ENCODE assay signal across 18 cellular contexts in genomic region chr2:121286506-121286905, GRCh38. TPM values are rescaled to one million over a fixed set of nuclear protein-coding genes. Genes with fewer than 3 reads are reported as not detected.
"Had no signal": no experiment of that assay in that cellular context is flagged by ENCODE, and none has a peak within 500 bp of the region (broad histone marks: within the 10 kb centered on the region; RNA-seq: fewer than 3 reads in every experiment).

No MANE protein-coding gene starts in this region.

- H3K9me3 Mint-ChIP-seq: activated CD4-positive, alpha-beta memory T cell treated with anti-CD3 and anti-CD28 coated beads for 36 hours; activated naive CD4-positive, alpha-beta T cell treated with anti-CD3 and anti-CD28 coated beads, Interleukin-2, amount 50 U/mL, for 24 hours; activated T-helper 2 cell treated with anti-CD3 and anti-CD28 coated beads, Interferon-gamma antibody, Interleukin-2, Interleukin-4, amounts not matched to agents 10 μg/mL and 5 μg/mL and 100 μg/mL, durations not matched to agents 14 hours and 24 hours and 36 hours; memory B cell; stimulated activated effector memory CD8-positive, alpha-beta T cell treated with anti-CD3 and anti-CD28 coated beads, Interleukin-12 subunit alpha, Interleukin-12 subunit beta, amount 100 ng/mL, for 72 hours had no signal

- ATAC-seq: activated CD4-positive, alpha-beta T cell treated with anti-CD3 and anti-CD28 coated beads for 36 hours; activated CD8-positive, alpha-beta memory T cell treated with anti-CD3 and anti-CD28 coated beads, Interleukin-2, amount 10 ng/mL, durations not matched to agents 7 days and 5 days; left lung; pancreas; stimulated activated effector memory CD8-positive, alpha-beta T cell treated with anti-CD3 and anti-CD28 coated beads, Interleukin-12 subunit alpha, Interleukin-12 subunit beta, amount 100 ng/mL, for 72 hours had no signal

- H3K4me3 Mint-ChIP-seq: activated CD4-positive, alpha-beta memory T cell treated with anti-CD3 and anti-CD28 coated beads for 36 hours; activated CD8-positive, alpha-beta memory T cell treated with anti-CD3 and anti-CD28 coated beads, Interleukin-2, amount 10 ng/mL, durations not matched to agents 7 days and 5 days; memory B cell had no signal

- H3K36me3 Mint-ChIP-seq: activated CD4-positive, alpha-beta memory T cell treated with anti-CD3 and anti-CD28 coated beads for 36 hours; activated CD8-positive, alpha-beta memory T cell treated with anti-CD3 and anti-CD28 coated beads, Interleukin-2, amount 10 ng/mL, durations not matched to agents 7 days and 5 days; activated naive CD4-positive, alpha-beta T cell treated with anti-CD3 and anti-CD28 coated beads, Interleukin-2, amount 50 U/mL, for 24 hours; memory B cell; neural progenitor cell; stimulated activated effector memory CD8-positive, alpha-beta T cell treated with anti-CD3 and anti-CD28 coated beads, Interleukin-12 subunit alpha, Interleukin-12 subunit beta, amount 100 ng/mL, for 72 hours had no signal

- DNase-seq: activated CD4-positive, alpha-beta memory T cell treated with anti-CD3 and anti-CD28 coated beads for 36 hours; activated CD4-positive, alpha-beta T cell treated with anti-CD3 and anti-CD28 coated beads for 36 hours; activated CD8-positive, alpha-beta memory T cell treated with anti-CD3 and anti-CD28 coated beads, Interleukin-2, amount 10 ng/mL, durations not matched to agents 7 days and 5 days; activated T-cell treated with anti-CD3 and anti-CD28 coated beads, Interleukin-2, amount 50 U/mL, for 1 hour; hippocampal formation; kidney; left lung; pancreas; T1000; thyroid gland; uterus had no signal

- H3K27ac Mint-ChIP-seq: activated CD4-positive, alpha-beta memory T cell treated with anti-CD3 and anti-CD28 coated beads for 36 hours; activated CD4-positive, alpha-beta T cell treated with anti-CD3 and anti-CD28 coated beads for 36 hours; activated CD8-positive, alpha-beta memory T cell treated with anti-CD3 and anti-CD28 coated beads, Interleukin-2, amount 10 ng/mL, durations not matched to agents 7 days and 5 days; activated T-helper 2 cell treated with anti-CD3 and anti-CD28 coated beads, Interferon-gamma antibody, Interleukin-2, Interleukin-4, amounts not matched to agents 10 μg/mL and 5 μg/mL and 100 μg/mL, durations not matched to agents 14 hours and 24 hours and 36 hours; neural progenitor cell; stimulated activated effector memory CD8-positive, alpha-beta T cell treated with anti-CD3 and anti-CD28 coated beads, Interleukin-12 subunit alpha, Interleukin-12 subunit beta, amount 100 ng/mL, for 72 hours had no signal

- H3K9me3 ChIP-seq: esophagus muscularis mucosa, left lung, pancreas, thyroid gland, uterus had no signal

RNA-seq across cellular contexts. Expression of gene TFCP2L1, which starts 1.5 kb away (rescaled TPM):
- total RNA-seq: activated T-helper 2 cell treated with anti-CD3 and anti-CD28 coated beads, Interferon-gamma antibody, Interleukin-2, Interleukin-4, amounts not matched to agents 10 μg/mL and 5 μg/mL and 100 μg/mL, durations not matched to agents 14 hours and 24 hours and 36 hours; glomerular endothelial cell had no signal
